26 cellular contexts compared by ENCODE assay signal in the genomic region with DNA sequence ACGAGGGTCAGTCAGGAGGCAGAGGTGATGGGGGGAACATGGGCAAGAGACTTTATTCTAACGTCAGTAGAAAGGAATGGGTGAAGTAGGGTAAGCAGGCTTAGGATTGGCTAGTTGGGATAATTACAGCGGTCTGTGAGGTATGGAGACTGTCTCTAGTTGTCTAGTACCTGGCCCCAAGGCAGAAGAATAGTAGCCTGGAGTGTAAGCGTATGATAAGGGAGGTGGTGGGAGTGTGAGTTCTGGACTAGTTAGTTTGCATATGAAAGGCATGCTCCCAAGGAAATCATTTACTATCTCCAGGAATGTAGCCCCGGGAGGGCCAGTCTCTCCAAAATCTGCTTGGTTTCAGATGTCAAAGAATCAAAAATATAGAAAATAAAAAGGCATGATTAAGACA.
"Had no signal": no experiment of that assay in that cellular context is flagged by ENCODE, and none has a peak within 500 bp of the region (broad histone marks: within the 10 kb centered on the region; RNA-seq: fewer than 3 reads in every experiment).

No MANE protein-coding gene starts in this region.

- H3K9me3 Mint-ChIP-seq: activated CD8-positive, alpha-beta T cell treated with anti-CD3 and anti-CD28 coated beads for 36 hours; activated naive CD8-positive, alpha-beta T cell treated with anti-CD3 and anti-CD28 coated beads, Interleukin-2, amount 10 ng/mL, durations not matched to agents 7 days and 5 days had no signal

- H3K4me3 Mint-ChIP-seq: activated CD4-positive, alpha-beta T cell treated with anti-CD3 and anti-CD28 coated beads for 36 hours; activated CD8-positive, alpha-beta T cell treated with anti-CD3 and anti-CD28 coated beads for 36 hours; activated naive CD8-positive, alpha-beta T cell treated with anti-CD3 and anti-CD28 coated beads, Interleukin-2, amount 10 ng/mL, durations not matched to agents 7 days and 5 days had no signal

- H3K36me3 Mint-ChIP-seq: activated naive CD8-positive, alpha-beta T cell treated with anti-CD3 and anti-CD28 coated beads, Interleukin-2, amount 10 ng/mL, durations not matched to agents 7 days and 5 days had no signal

- H3K9ac ChIP-seq: SK-N-SH had no signal

- H3K4me3 ChIP-seq: adrenal gland, K562, Peyer's patch, SJCRH30 had no signal

- H3K27me3 ChIP-seq: adrenal gland, Peyer's patch, SJCRH30 had no signal

- H3K27ac Mint-ChIP-seq: activated CD4-positive, alpha-beta T cell treated with anti-CD3 and anti-CD28 coated beads for 36 hours; activated CD8-positive, alpha-beta T cell treated with anti-CD3 and anti-CD28 coated beads for 36 hours; activated naive CD8-positive, alpha-beta T cell treated with anti-CD3 and anti-CD28 coated beads, Interleukin-2, amount 10 ng/mL, durations not matched to agents 7 days and 5 days had no signal

- DNase-seq: activated CD4-positive, alpha-beta T cell treated with anti-CD3 and anti-CD28 coated beads for 36 hours; activated CD4-positive, alpha-beta T cell treated with anti-CD3 and anti-CD28 coated beads, Interleukin-2, amount 50 U/mL, for 1 hour; activated CD8-positive, alpha-beta memory T cell treated with anti-CD3 and anti-CD28 coated beads, Interleukin-2, amount 50 U/mL, for 4 hours; activated CD8-positive, alpha-beta T cell treated with anti-CD3 and anti-CD28 coated beads for 36 hours; activated naive CD4-positive, alpha-beta T cell treated with anti-CD3 and anti-CD28 coated beads, Interleukin-2, amount 50 U/mL, for 16 hours; activated naive CD8-positive, alpha-beta T cell treated with anti-CD3 and anti-CD28 coated beads, Interleukin-2, amount 10 ng/mL, durations not matched to agents 7 days and 5 days; adrenal gland; anterior cingulate cortex; Karpas-422; MM.1S; NCI-H1105 treated with DMSO at 0.1 percent for 48 hours; NCI-H146; NCI-H187 treated with DMSO at 0.1 percent for 48 hours; NCI-H2171 treated with DMSO at 0.1 percent for 48 hours; NCI-H345; NCI-H510A; NCI-H69; NK-92 treated with Interleukin-12 subunit alpha and Interleukin-12 subunit beta, amount 100 ng/mL, for 24 hours; Peyer's patch; Right ventricle myocardium superior; SJCRH30; SK-N-SH; T-helper 1 cell had no signal

- ATAC-seq: activated CD4-positive, alpha-beta T cell treated with anti-CD3 and anti-CD28 coated beads for 36 hours; activated CD8-positive, alpha-beta T cell treated with anti-CD3 and anti-CD28 coated beads for 36 hours; K562 had no signal

- H3K4me1 ChIP-seq: adrenal gland, Peyer's patch had no signal

- H3K9me3 ChIP-seq: adrenal gland, Peyer's patch, SJCRH30, SK-N-SH had no signal

- H3K36me3 ChIP-seq: adrenal gland, Peyer's patch had no signal

- H3K4me1 Mint-ChIP-seq: activated CD4-positive, alpha-beta T cell treated with anti-CD3 and anti-CD28 coated beads for 36 hours; activated naive CD8-positive, alpha-beta T cell treated with anti-CD3 and anti-CD28 coated beads, Interleukin-2, amount 10 ng/mL, durations not matched to agents 7 days and 5 days had no signal

- H3K27ac ChIP-seq: adrenal gland, Peyer's patch, RWPE1, SJCRH30, VCaP had no signal
